In genomic region chr2:130370490-130370889, GRCh38 we compare ENCODE assay signal across 10 cellular contexts. TPM values are rescaled to one million over a fixed set of nuclear protein-coding genes. Genes with fewer than 3 reads are reported as not detected.
DNase-seq lines count a peak whose midpoint lies in the region; ATAC-seq and TF ChIP-seq lines count a peak whose summit lies in the region.
"Had no signal": no experiment of that assay in that cellular context is flagged by ENCODE, and none has a peak within 500 bp of the region (broad histone marks: within the 10 kb centered on the region; RNA-seq: fewer than 3 reads in every experiment).

No MANE protein-coding gene starts in this region.

- no peak overlapping the region for H3K9ac ChIP-seq in PC-3 (ENCODE audit: low read length)

- no peaks in the 10 kb centered on the region for H3F3A ChIP-seq in PC-3 (ENCODE audit: low read length, unreplicated experiment)

- BruUV-seq in PC-3 (replicated peaks; lab: Mats Ljungman, UMichigan) = no TSS peak

- no peaks in the 10 kb centered on the region for H3K79me2 ChIP-seq in PC-3 (ENCODE audit: low read length)

- POLR2A ChIA-PET in PC-3 (lab: Charles Lee; ENCODE audit: unreplicated experiment) = no interaction called here

- WGBS in esophagus muscularis mucosa = 100% methylated on average over 5 of the region's 9 CpGs

- ATAC-seq in GM21381 (IDR thresholded peaks at IDR 0.05; ENCODE audit: unreplicated experiment) (no peak), PC-3 (no peak)
- ATAC-seq: HepG2 had no signal

- peaks cover 26 to 45% (median 41%) of the 10 kb centered on the region in 4 donors for H3K4me1 ChIP-seq in esophagus muscularis mucosa
- no peaks in the 10 kb centered on the region for H3K4me1 ChIP-seq in PC-3 (ENCODE audit: insufficient read depth, low read length)

- H3K27me3 ChIP-seq in esophagus muscularis mucosa (no peaks in the 10 kb centered on the region), PC-3 (ENCODE audit: low read length) (no peaks in the 10 kb centered on the region)

- H3K4me2 ChIP-seq in PC-3 (ENCODE audit: low read length) = no peak overlapping the region

- H3K9me2 ChIP-seq in PC-3 (replicated peaks; ENCODE audit: low read length) = no peaks in the 10 kb centered on the region

- no peak for TF ChIP-seq EP300 in esophagus muscularis mucosa (IDR thresholded peaks at IDR 0.05)

- no peak for TF ChIP-seq CTCF in esophagus muscularis mucosa (IDR thresholded peaks at IDR 0.05)
- no peak for TF ChIP-seq CTCF in PC-3 (conservative IDR thresholded peaks at IDR 0.05; ENCODE audit: low read depth, low read length)

- no peaks in the 10 kb centered on the region for H3K9me3 ChIP-seq in esophagus muscularis mucosa
- H3K9me3 ChIP-seq in PC-3 (ENCODE audit: low read length) = no peaks in the 10 kb centered on the region

- intact Hi-C loops in esophagus muscularis mucosa (cut with DNase I) (no loop called here), PC-3 (cut with micrococcal nuclease) (no loop called here)

- H3K4me3 ChIP-seq in esophagus muscularis mucosa (no peak overlapping the region), PC-3 (ENCODE audit: low read length) (no peak overlapping the region)

- peaks cover 0 to 28% (median 7%) of the 10 kb centered on the region in 4 donors for H3K36me3 ChIP-seq in esophagus muscularis mucosa
- H3K36me3 ChIP-seq in PC-3 (ENCODE audit: low read depth, low read length) = no peaks in the 10 kb centered on the region

- CTCF ChIA-PET in PC-3 (lab: Charles Lee) = no interaction called here

- no peaks in the 10 kb centered on the region for H4K20me1 ChIP-seq in PC-3 (ENCODE audit: low read length)

- peak; percentile 57 for DNase-seq in stimulated activated CD4-positive, alpha-beta T cell treated with anti-CD3 and anti-CD28 coated beads, Interleukin-15, amount 100 ng/mL, for 24 hours
- DNase-seq in stimulated activated CD4-positive, alpha-beta T cell treated with anti-CD3 and anti-CD28 coated beads, Interleukin-4, amount 100 ng/mL, for 1 hour = no peak
- peak; percentile 38 to 55 for DNase-seq in activated CD4-positive, alpha-beta T cell treated with anti-CD3 and anti-CD28 coated beads, Interleukin-2, amount 50 U/mL, for 48 hours
- peak; percentile 90 for DNase-seq in esophagus muscularis mucosa (ENCODE audit: extremely low spot score)
- no peak for DNase-seq in NCI-H1694 (lab: John Stamatoyannopoulos, UW)
- no peak for DNase-seq in PC-3
- no peak for DNase-seq in NCI-H1048 (lab: John Stamatoyannopoulos, UW)
- DNase-seq: NCI-H748 treated with DMSO at 0.1 percent for 48 hours had no signal

- peak overlapping the region in 1 of 4 donors; percentile 89 for H3K27ac ChIP-seq in esophagus muscularis mucosa (replicated peaks in 1 of 4)
- no peak overlapping the region for H3K27ac ChIP-seq in PC-3 (ENCODE audit: low read length)

- TF ChIP-seq POLR2A in esophagus muscularis mucosa (IDR thresholded peaks at IDR 0.05; ENCODE audit: low read depth) = no peak

- no peak overlapping the region for H2AFZ ChIP-seq in PC-3 (ENCODE audit: low read length)

RNA-seq across cellular contexts. Expression of gene PTPN18, which starts 14.6 kb away (rescaled TPM):
- total RNA-seq in esophagus muscularis mucosa (10 to 100 TPM; 36.6 to 60.2 (median 50.3) TPM), PC-3 (2014; rRNA removed) (27.1 and 33.5 TPM in 2 replicates)

RNA-seq across cellular contexts. Expression of gene IMP4, which starts 27.8 kb away (rescaled TPM):
- total RNA-seq in esophagus muscularis mucosa = 100 to 1,000 TPM in 3 of 4 donors, 10 to 100 TPM in 1; 94.7 to 139 (median 114) TPM
- total RNA-seq in PC-3 (2014; rRNA removed) = 203 and 207 TPM in 2 replicates

Comparison
In these comparisons a context has a peak if more than half of its experiments do, and no peak if none do; other contexts are left out.
1. DNase-seq: peak in stimulated activated CD4-positive, alpha-beta T cell treated with anti-CD3 and anti-CD28 coated beads, Interleukin-15, amount 100 ng/mL, for 24 hours (single experiment), activated CD4-positive, alpha-beta T cell treated with anti-CD3 and anti-CD28 coated beads, Interleukin-2, amount 50 U/mL, for 48 hours (2 of 2) and esophagus muscularis mucosa (single experiment); none in stimulated activated CD4-positive, alpha-beta T cell treated with anti-CD3 and anti-CD28 coated beads, Interleukin-4, amount 100 ng/mL, for 1 hour (single experiment), NCI-H1694 (single experiment), PC-3 (single experiment) and NCI-H1048 (single experiment).